In the genomic region with DNA sequence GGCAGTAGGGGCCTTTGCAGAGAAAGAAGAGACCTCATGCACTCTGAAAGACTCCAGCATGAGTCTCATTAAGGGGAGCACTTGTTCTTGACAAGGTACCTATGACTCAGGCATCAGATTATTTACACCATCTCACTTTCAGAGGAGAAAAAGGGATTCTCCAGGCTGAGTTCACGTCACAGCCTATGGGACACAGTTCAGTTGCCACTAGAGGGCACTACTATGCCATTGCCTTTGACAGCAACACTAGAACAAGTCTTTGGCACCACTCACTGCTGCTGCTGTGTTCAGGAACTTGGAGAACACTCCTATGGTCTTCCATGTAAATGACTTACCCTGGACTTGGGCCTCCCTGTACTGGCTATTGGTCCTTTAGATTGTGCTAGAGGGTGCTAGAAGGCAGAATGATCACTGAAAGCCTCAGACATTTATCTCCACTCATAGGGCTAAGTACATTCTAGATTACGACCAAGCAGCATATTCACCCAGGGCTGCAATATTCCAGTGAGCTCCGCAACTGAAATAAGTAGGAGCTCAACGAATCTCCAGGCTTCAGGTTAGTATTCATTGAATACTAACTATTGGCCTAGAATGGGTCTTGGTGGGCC, we compare ENCODE assay signal across 8 cellular contexts.
DNase-seq lines count a peak whose midpoint lies in the region; ATAC-seq, FAIRE-seq and TF ChIP-seq lines count a peak whose summit lies in the region.

No MANE protein-coding gene starts in this region.

- H3K9me3 ChIP-seq in Karpas-422 (ENCODE audit: low read length) (peaks cover 6% of the 10 kb centered on the region), RWPE2 (ENCODE audit: severe bottlenecking) (peaks cover 2% of the 10 kb centered on the region)

- H2AFZ ChIP-seq in Karpas-422 (ENCODE audit: low read length): no peak overlapping the region

- H3K9ac ChIP-seq in Karpas-422 (ENCODE audit: low read length): no peak overlapping the region

- DNase-seq in AG09319 (ENCODE audit: extremely low read depth, low read depth) (no peak), Karpas-422 (peak; percentile 84), RWPE2 (ENCODE audit: low spot score) (no peak), occipital lobe (lab: John Stamatoyannopoulos, UW) (peak; percentile 55), GM19239 (ENCODE audit: insufficient read length, low spot score) (no peak)

- no peak for FAIRE-seq in GM19239 (lab: Jason Lieb, UNC)

- ATAC-seq in RWPE2 (ENCODE audit: low read depth) (peak; percentile 91), esophagus mucosa (peak; percentile 71), GM18873 (IDR thresholded peaks at IDR 0.05; ENCODE audit: low FRiP score, unreplicated experiment) (no peak)

- H3K4me3 ChIP-seq in Karpas-422 (ENCODE audit: low read length) (no peak overlapping the region), RWPE2 (ENCODE audit: severe bottlenecking) (no peak overlapping the region)

- H3K27me3 ChIP-seq in Karpas-422 (ENCODE audit: low read length) (no peaks in the 10 kb centered on the region), RWPE2 (ENCODE audit: insufficient read depth, poor library complexity, severe bottlenecking) (no peaks in the 10 kb centered on the region)

- peak; percentile 32 for TF ChIP-seq CTCF in AG09319 (IDR thresholded peaks at IDR 0.05; ENCODE audit: low read depth, low read length)
- peak; percentile 69 for TF ChIP-seq CTCF in GM12874 (IDR thresholded peaks at IDR 0.05; ENCODE audit: insufficient read depth, low read depth, low read length)
- peak; percentile 79 for TF ChIP-seq CTCF in RWPE2 (IDR thresholded peaks at IDR 0.05; ENCODE audit: poor library complexity, severe bottlenecking)

- H3K4me1 ChIP-seq in Karpas-422 (ENCODE audit: low read length) (no peaks in the 10 kb centered on the region), RWPE2 (ENCODE audit: insufficient read depth, poor library complexity, severe bottlenecking) (no peaks in the 10 kb centered on the region)

- H3K4me2 ChIP-seq in Karpas-422 (ENCODE audit: low read depth, low read length, poor library complexity, severe bottlenecking): no peak overlapping the region

- H3K36me3 ChIP-seq in Karpas-422 (ENCODE audit: insufficient read depth, low read length) (no peaks in the 10 kb centered on the region), RWPE2 (ENCODE audit: low read depth) (no peaks in the 10 kb centered on the region)

- H3K27ac ChIP-seq in Karpas-422 (ENCODE audit: low read length) (no peak overlapping the region), RWPE2 (ENCODE audit: poor library complexity, severe bottlenecking) (no peak overlapping the region)

- no peaks in the 10 kb centered on the region for H3K9me2 ChIP-seq in Karpas-422 (replicated peaks; ENCODE audit: insufficient read depth, low read length)

- H4K20me1 ChIP-seq in Karpas-422 (ENCODE audit: insufficient read depth, low read depth, low read length): no peaks in the 10 kb centered on the region

- no peaks in the 10 kb centered on the region for H3K79me2 ChIP-seq in Karpas-422 (ENCODE audit: low read length)

Comparison
In these comparisons a context has a peak if more than half of its experiments do, and no peak if none do; other contexts are left out.
1. DNase-seq: peak in Karpas-422 (single experiment) and occipital lobe (single experiment); none in AG09319 (single experiment), RWPE2 (single experiment) and GM19239 (single experiment).
2. Peak in every context shown above with its lines, with median percentiles within 50 percentile points of each other: CTCF ChIP-seq.